ENCODE assay signal across 22 cellular contexts in genomic region chrX:1223253-1223621, GRCh38. TPM values are rescaled to one million over a fixed set of nuclear protein-coding genes. Genes with fewer than 3 reads are reported as not detected.
DNase-seq lines count a peak whose midpoint lies in the region; ATAC-seq, FAIRE-seq and TF ChIP-seq lines count a peak whose summit lies in the region.
"Had no signal": no experiment of that assay in that cellular context is flagged by ENCODE, and none has a peak within 500 bp of the region (broad histone marks: within the 10 kb centered on the region; RNA-seq: fewer than 3 reads in every experiment).

No MANE protein-coding gene starts in this region.

- H3K27me3 ChIP-seq in GM23338 (ENCODE audit: insufficient read depth) (no peaks in the 10 kb centered on the region), GM12878 (replicated peaks in 1 of 2; ENCODE audit: control insufficient read depth in 2 of 2, insufficient read depth in 2 of 2, low read length in 1 of 2) (no peaks in the 10 kb centered on the region)

- no peak overlapping the region for H3K9ac ChIP-seq in GM12878 (ENCODE audit: control insufficient read depth, insufficient read depth, low read length)
- H3K9ac ChIP-seq: KMS-11 had no signal

- H4K20me1 ChIP-seq in GM23338 (replicated peaks; ENCODE audit: insufficient read depth), result no peaks in the 10 kb centered on the region
- no peaks in the 10 kb centered on the region for H4K20me1 ChIP-seq in GM12878 (ENCODE audit: control insufficient read depth, insufficient read depth)

- H3K36me3 Mint-ChIP-seq in GM23338 (ENCODE audit: low read depth) (peaks cover 22% of the 10 kb centered on the region), neural crest cell (ENCODE audit: low read depth) (no peaks in the 10 kb centered on the region)

- no peak for TF ChIP-seq EP300 in GM12878 (IDR thresholded peaks at IDR 0.05; ENCODE audit: borderline replicate concordance in 1 of 2, control insufficient read depth in 1 of 2, low read depth in 2 of 2, low read length in 2 of 2)

- H3K9me3 Mint-ChIP-seq in GM23338, result peaks cover 35% of the 10 kb centered on the region
- peaks cover 18% of the 10 kb centered on the region for H3K9me3 Mint-ChIP-seq in neural crest cell

- DNase-seq in NOMO-1 treated with dmso at 0.1 percent for 144 hours (lab: John Stamatoyannopoulos, UW; ENCODE audit: unreplicated experiment) (peak; percentile 71), NOMO-1 treated with DMSO at 0.1 percent for 48 hours (lab: John Stamatoyannopoulos, UW; ENCODE audit: unreplicated experiment) (no peak), GM23338 (ENCODE audit: low spot score) (no peak), GM12878 (ENCODE audit: low read depth, low spot score) (no peak), neural crest cell (ENCODE audit: low read depth, low spot score) (no peak), NCI-H1436 treated with DMSO at 0.1 percent for 48 hours (lab: John Stamatoyannopoulos, UW) (no peak), activated gamma-delta T cell (lab: John Stamatoyannopoulos, UW) (no peak)
- DNase-seq: 8988T, H9, NCI-H1105 treated with DMSO at 0.1 percent for 48 hours, NCI-H1694, NCI-H2081, NCI-H2171 treated with DMSO at 0.1 percent for 48 hours, NCI-H524 treated with DMSO at 0.1 percent for 48 hours, NCI-H82, SHP77 had no signal

- CTCF ChIA-PET in GM12878 (lab: Yijun Ruan, JAX), result no interaction called here

- no peak for TF ChIP-seq CTCF in GM23338 (conservative IDR thresholded peaks at IDR 0.05; ENCODE audit: low read depth in 2 of 2)
- TF ChIP-seq CTCF in GM12878 (IDR thresholded peaks at IDR 0.05 in 2 of 3, conservative IDR thresholded peaks at IDR 0.05 in 1 of 3; ENCODE audit: control insufficient read depth in 2 of 3, extremely low read depth in 1 of 3, insufficient read depth in 1 of 3, low read depth in 3 of 3, low read length in 3 of 3), result no peak
- TF ChIP-seq CTCF in neural crest cell (conservative IDR thresholded peaks at IDR 0.05), result no peak

- no peaks in the 10 kb centered on the region for H3K4me1 Mint-ChIP-seq in GM23338
- H3K4me1 Mint-ChIP-seq in neural crest cell, result no peaks in the 10 kb centered on the region

- H3K4me3 Mint-ChIP-seq in GM23338 (no peak overlapping the region), neural crest cell (no peak overlapping the region)
- H3K4me3 Mint-ChIP-seq: H9 had no signal

- in situ Hi-C loops in GM12878 (cut with MboI), result no loop called here

- BruUV-seq in GM12878 (replicated peaks; lab: Mats Ljungman, UMichigan), result no TSS peak

- peaks cover 5% of the 10 kb centered on the region; the same call in 2 of the 3 replicates for H3K9me3 ChIP-seq in GM12878 (replicated peaks; ENCODE audit: control insufficient read depth, insufficient read depth, low read length)

- H3K4me2 ChIP-seq in GM23338, result no peak overlapping the region
- no peak overlapping the region for H3K4me2 ChIP-seq in GM12878 (ENCODE audit: control insufficient read depth, insufficient read depth)
- H3K4me2 ChIP-seq: KMS-11 had no signal

- SMC1A ChIA-PET in GM12878 (lab: Charles Lee; ENCODE audit: uncharacterized antibody, unreplicated experiment), result no interaction called here

- POLR2A ChIA-PET in GM12878 (lab: Charles Lee), result no interaction called here

- H3K27me3 Mint-ChIP-seq in GM23338 (ENCODE audit: insufficient read depth, low read depth, poor library complexity) (peaks cover 7% of the 10 kb centered on the region), neural crest cell (ENCODE audit: low read depth) (peaks cover 9% of the 10 kb centered on the region)

- H3K79me2 ChIP-seq in GM23338 (replicated peaks; ENCODE audit: insufficient read depth), result no peaks in the 10 kb centered on the region
- H3K79me2 ChIP-seq in GM12878 (ENCODE audit: control insufficient read depth, insufficient read depth, low read length), result no peaks in the 10 kb centered on the region

- FAIRE-seq in GM12878 (lab: Jason Lieb, UNC), result no peak
- FAIRE-seq: D721Med had no signal

- intact Hi-C loops in GM12878 (cut with micrococcal nuclease; ENCODE audit: unreplicated experiment), result no loop called here

- RAD21 ChIA-PET in GM12878 (lab: Charles Lee; ENCODE audit: unreplicated experiment), result no interaction called here

- no peak overlapping the region for H3K4me3 ChIP-seq in GM23338
- no peak overlapping the region for H3K4me3 ChIP-seq in GM12878

- H3K9me2 ChIP-seq in GM23338 (ENCODE audit: insufficient read depth), result 0 out of 2 replicates have a peak, but pooled peaks cover 3% of the 10 kb centered on the region

- H3K27ac Mint-ChIP-seq in GM23338 (no peak overlapping the region), neural crest cell (ENCODE audit: unreplicated experiment) (peak overlapping the region; percentile 59)
- H3K27ac Mint-ChIP-seq: H9 had no signal

- H2AFZ ChIP-seq in GM23338 (no peak overlapping the region), GM12878 (ENCODE audit: control insufficient read depth, low read depth, low read length) (no peak overlapping the region)

- H3K27ac ChIP-seq in GM23338 (ENCODE audit: low read depth) (no peak overlapping the region), GM12878 (ENCODE audit: control insufficient read depth, insufficient read depth) (no peak overlapping the region)
- H3K27ac ChIP-seq: C4-2B, KMS-11 had no signal

- H3K4me1 ChIP-seq in GM23338 (ENCODE audit: insufficient read depth) (peaks cover 7% of the 10 kb centered on the region; the same call in 1 of the 2 replicates), GM12878 (ENCODE audit: control insufficient read depth, insufficient read depth, low read length) (peaks cover 3% of the 10 kb centered on the region; the same call in 1 of the 2 replicates)

- TF ChIP-seq RAD21 in GM12878 (IDR thresholded peaks at IDR 0.05; ENCODE audit: insufficient read depth, low read depth, low read length), result no peak

- no peaks in the 10 kb centered on the region for H3F3A ChIP-seq in GM23338 (replicated peaks; ENCODE audit: low read depth)

- TF ChIP-seq POLR2A in GM12878 (IDR thresholded peaks at IDR 0.05; ENCODE audit: low read depth, low read length), result no peak

- ATAC-seq in GM23338 (no peak), GM12878 (no peak)
- ATAC-seq: PC-3 had no signal

- H3K36me3 ChIP-seq in GM23338 (ENCODE audit: insufficient read depth), result no peaks in the 10 kb centered on the region
- H3K36me3 ChIP-seq in GM12878 (ENCODE audit: control insufficient read depth in 2 of 2, insufficient read depth in 2 of 2, low read length in 1 of 2), result no peaks in the 10 kb centered on the region

TF ChIP-seq in GM23338, 12 proteins besides CTCF, POLR2A, EP300 and RAD21 (continues in another document):
- TF ChIP-seq ZNF331 (CRISPR knock-in tag; IDR thresholded peaks at IDR 0.05; ENCODE audit: low read depth), result peak; percentile 69

RNA-seq across cellular contexts. Expression of gene CRLF2, which starts 10.8 kb away (rescaled TPM):
- not detected in 2 replicates for total RNA-seq in GM23338 (2014; rRNA removed; shearing (Covaris generic))
- polyA plus RNA-seq in GM23338 (2016; fragmentation: Nextera tagmentation; extraction: Ambion mirVana) (not detected in 2 replicates), GM12878 (2011; rRNA removed) (2.6 and 3.2 TPM in 2 replicates), GM12878 (2014; fragmentation: Illumina TruSeq; extraction: Trizol) (4.1 and 4.3 TPM in 2 replicates), GM12878 (2014; fragmentation: Nextera tagmentation; extraction: Ambion mirVana) (1 to 10 TPM; 2.7 to 3.0 TPM), GM12878 (2014; rRNA removed) (6.4 and 6.8 TPM in 2 replicates), GM12878 (2016; fragmentation: Nextera tagmentation; extraction: Ambion mirVana) (1 to 10 TPM; 3.9 to 5.1 TPM)
- 24.3 and 25.4 TPM in 2 replicates for total RNA-seq in GM12878 (2013; cell fraction: nucleolus; rRNA removed)
- total RNA-seq in GM12878 (2014; rRNA removed) (6.5 and 7.2 TPM in 2 replicates), GM12878 (2014; rRNA removed; fragmentation: Illumina TruSeq; extraction: Trizol) (4.9 and 5.1 TPM in 2 replicates), GM12878 (2021) (5.3 and 5.8 TPM in 2 replicates), neural crest cell (0.30 TPM in 1 of 2 replicates, not detected in the other)
- polyA plus RNA-seq in GM12878 (2011; ENCODE audit: low read depth), result 1.2 TPM
- polyA plus RNA-seq in GM12878 (2011; cell fraction: cytosol; rRNA removed), result 2.8 and 3.5 TPM in 2 replicates
- 2.5 and 2.9 TPM in 2 replicates for polyA plus RNA-seq in GM12878 (2011; cell fraction: nucleus; rRNA removed)
- 0.94 and 1.8 TPM in 2 replicates for polyA plus RNA-seq in GM12878 (2012)
- polyA minus RNA-seq in GM12878 (2011; rRNA and poly(A)+ RNA removed), result 2.9 and 5.8 TPM in 2 replicates
- 0.83 and 2.7 TPM in 2 replicates for polyA minus RNA-seq in GM12878 (2011; cell fraction: cytosol; rRNA and poly(A)+ RNA removed)
- 1.1 and 2.1 TPM in 2 replicates for polyA minus RNA-seq in GM12878 (2011; cell fraction: nucleus; rRNA and poly(A)+ RNA removed)
- total RNA-seq: H9, PC-3, RPMI7951 had no signal
- polyA plus RNA-seq: AG04450 had no signal

RNA-seq across cellular contexts. Expression of gene CSF2RA, which starts 45.4 kb away (rescaled TPM):
- 2.7 and 4.5 TPM in 2 replicates for total RNA-seq in GM23338 (2014; rRNA removed; shearing (Covaris generic))
- polyA plus RNA-seq in GM23338 (2016; fragmentation: Nextera tagmentation; extraction: Ambion mirVana) (1.7 and 4.2 TPM in 2 replicates), GM12878 (2011; rRNA removed) (0.16 TPM in 1 of 2 replicates, not detected in the other), GM12878 (2014; fragmentation: Illumina TruSeq; extraction: Trizol) (0.21 and 1.4 TPM in 2 replicates), GM12878 (2014; fragmentation: Nextera tagmentation; extraction: Ambion mirVana) (under 1 TPM; 0.18 to 0.48 TPM), GM12878 (2014; rRNA removed) (0.54 and 0.86 TPM in 2 replicates), GM12878 (2016; fragmentation: Nextera tagmentation; extraction: Ambion mirVana) (under 1 TPM in 1 of 2 experiments, not detected in 1; 0.57 TPM)
- 0.86 and 1.6 TPM in 2 replicates for total RNA-seq in GM12878 (2013; cell fraction: nucleolus; rRNA removed)
- total RNA-seq in GM12878 (2014; rRNA removed) (0.40 TPM in 1 of 2 replicates, not detected in the other), GM12878 (2014; rRNA removed; fragmentation: Illumina TruSeq; extraction: Trizol) (0.31 and 0.46 TPM in 2 replicates), GM12878 (2021) (0.18 and 0.48 TPM in 2 replicates), neural crest cell (1.3 and 1.4 TPM in 2 replicates)
- 0.37 TPM for polyA plus RNA-seq in GM12878 (2011; ENCODE audit: low read depth)
- 0.15 and 0.16 TPM in 2 replicates for polyA plus RNA-seq in GM12878 (2011; cell fraction: cytosol; rRNA removed)
- polyA plus RNA-seq in GM12878 (2011; cell fraction: nucleus; rRNA removed), result 0.15 TPM in 1 of 2 replicates, not detected in the other
- 0.42 and 0.53 TPM in 2 replicates for polyA plus RNA-seq in GM12878 (2012)
- polyA minus RNA-seq in GM12878 (2011; rRNA and poly(A)+ RNA removed), result 0.10 and 0.37 TPM in 2 replicates
- polyA minus RNA-seq in GM12878 (2011; cell fraction: cytosol; rRNA and poly(A)+ RNA removed), result 2.9 and 3.6 TPM in 2 replicates
- polyA minus RNA-seq in GM12878 (2011; cell fraction: nucleus; rRNA and poly(A)+ RNA removed), result not detected in 2 replicates
- polyA plus RNA-seq: AG04450 had no signal
